In genomic region chr15:46607103-46607502, GRCh38 we compare ENCODE assay signal across 18 cellular contexts.
DNase-seq lines count a peak whose midpoint lies in the region; ATAC-seq and TF ChIP-seq lines count a peak whose summit lies in the region.
"Had no signal": no experiment of that assay in that cellular context is flagged by ENCODE, and none has a peak within 500 bp of the region (broad histone marks: within the 10 kb centered on the region; RNA-seq: fewer than 3 reads in every experiment).

No MANE protein-coding gene starts in this region.

- intact Hi-C loops in PC-3 (cut with micrococcal nuclease), result no loop called here

- no peak for TF ChIP-seq RAD21 in neural cell (conservative IDR thresholded peaks at IDR 0.05)

- H3K9me2 ChIP-seq in PC-3 (replicated peaks; ENCODE audit: low read length) (no peaks in the 10 kb centered on the region), neural cell (ENCODE audit: insufficient read depth, low read length) (no peaks in the 10 kb centered on the region)

- H3F3A ChIP-seq in PC-3 (ENCODE audit: low read length, unreplicated experiment) (no peaks in the 10 kb centered on the region), neural cell (ENCODE audit: insufficient read depth, low read length, poor library complexity, severe bottlenecking) (no peaks in the 10 kb centered on the region)

- POLR2A ChIA-PET in PC-3 (lab: Charles Lee; ENCODE audit: unreplicated experiment), result no interaction called here

- no TSS peak for BruUV-seq in PC-3 (replicated peaks; lab: Mats Ljungman, UMichigan)

- H4K20me1 ChIP-seq in PC-3 (ENCODE audit: low read length) (no peaks in the 10 kb centered on the region), neural cell (ENCODE audit: insufficient read depth) (no peaks in the 10 kb centered on the region)
- H4K20me1 ChIP-seq: BLaER1 had no signal

- no peak for TF ChIP-seq EP300 in neural cell (conservative IDR thresholded peaks at IDR 0.05; ENCODE audit: poor library complexity, severe bottlenecking)

- H3K36me3 ChIP-seq in PC-3 (ENCODE audit: low read depth, low read length) (no peaks in the 10 kb centered on the region), neural cell (ENCODE audit: insufficient read depth, low read length) (no peaks in the 10 kb centered on the region)
- H3K36me3 ChIP-seq: BLaER1 had no signal

- TF ChIP-seq CTCF in PC-3 (conservative IDR thresholded peaks at IDR 0.05; ENCODE audit: low read depth, low read length) (no peak), neural cell (IDR thresholded peaks at IDR 0.05; ENCODE audit: poor library complexity, severe bottlenecking) (no peak)

- DNase-seq in NCI-H1105 treated with DMSO at 0.1 percent for 48 hours (lab: John Stamatoyannopoulos, UW), result peak; percentile 2
- DNase-seq in NCI-H1105 (lab: John Stamatoyannopoulos, UW), result no peak
- DNase-seq in Ammon's horn (ENCODE audit: low spot score), result peak; percentile 8
- DNase-seq in PC-3, result peak; percentile 2
- DNase-seq: AML-193; Calu3; CD4-positive, alpha-beta memory T cell; DMS79 treated with DMSO at 0.1 percent for 48 hours; GF-D8; HCEC 1CT had no signal

- H3K27ac ChIP-seq in PC-3 (ENCODE audit: low read length), result no peak overlapping the region
- peak overlapping the region; percentile 4 for H3K27ac ChIP-seq in neural cell (ENCODE audit: low read length)
- H3K27ac ChIP-seq: 22Rv1, A549, BLaER1 had no signal

- H3K4me1 ChIP-seq in PC-3 (ENCODE audit: insufficient read depth, low read length), result no peaks in the 10 kb centered on the region
- H3K4me1 ChIP-seq: A549, BLaER1 had no signal

- ATAC-seq in PC-3, result no peak
- no peak for ATAC-seq in HG02885 (IDR thresholded peaks at IDR 0.05; ENCODE audit: poor library complexity, unreplicated experiment)
- no peak for ATAC-seq in HG03175 (IDR thresholded peaks at IDR 0.05; ENCODE audit: unreplicated experiment)
- ATAC-seq: A549, GM23338, HepG2 had no signal

- H3K79me2 ChIP-seq in PC-3 (ENCODE audit: low read length) (no peaks in the 10 kb centered on the region), neural cell (replicated peaks; ENCODE audit: insufficient read depth, low read length) (no peaks in the 10 kb centered on the region)

- H3K4me2 ChIP-seq in PC-3 (ENCODE audit: low read length) (no peak overlapping the region), neural cell (ENCODE audit: low read length) (no peak overlapping the region)
- H3K4me2 ChIP-seq: A549, BLaER1, GM23338 had no signal

- H3K27me3 ChIP-seq in PC-3 (ENCODE audit: low read length), result no peaks in the 10 kb centered on the region
- no peaks in the 10 kb centered on the region for H3K27me3 ChIP-seq in neural cell (ENCODE audit: insufficient read depth, low read depth, low read length)
- H3K27me3 ChIP-seq: BLaER1 had no signal

- no peaks in the 10 kb centered on the region for H3K9me3 ChIP-seq in PC-3 (ENCODE audit: low read length)
- no peaks in the 10 kb centered on the region for H3K9me3 ChIP-seq in neural cell (ENCODE audit: low read length)
- H3K9me3 ChIP-seq: A549, BLaER1 had no signal

- H3K4me3 ChIP-seq in PC-3 (ENCODE audit: low read length), result no peak overlapping the region
- H3K4me3 ChIP-seq in neural cell (ENCODE audit: low read length), result no peak overlapping the region
- H3K4me3 ChIP-seq: A549, BLaER1, GM23338 had no signal

- H2AFZ ChIP-seq in PC-3 (ENCODE audit: low read length), result no peak overlapping the region
- H2AFZ ChIP-seq in neural cell (ENCODE audit: low read depth, low read length), result no peak overlapping the region
- H2AFZ ChIP-seq: GM23338 had no signal

- H3K9ac ChIP-seq in PC-3 (ENCODE audit: low read length) (no peak overlapping the region), neural cell (ENCODE audit: low read length) (no peak overlapping the region)
- H3K9ac ChIP-seq: BLaER1 had no signal

- CTCF ChIA-PET in PC-3 (lab: Charles Lee), result no interaction called here

TF ChIP-seq in neural cell, 6 proteins besides CTCF, POLR2A, EP300 and RAD21:
- TF ChIP-seq TAF1 (IDR thresholded peaks at IDR 0.05; ENCODE audit: low read depth), result no peak
- TF ChIP-seq EZH2 (IDR thresholded peaks at IDR 0.05; ENCODE audit: borderline replicate concordance, insufficient read depth, low read length, poor library complexity, severe bottlenecking), result no peak
- TF ChIP-seq MXI1 (conservative IDR thresholded peaks at IDR 0.05; ENCODE audit: poor library complexity, severe bottlenecking), result no peak
- no peak for TF ChIP-seq POLR2AphosphoS5 (IDR thresholded peaks at IDR 0.05)
- no peak for TF ChIP-seq SMC3 (conservative IDR thresholded peaks at IDR 0.05; ENCODE audit: poor library complexity)
- no peak for TF ChIP-seq REST (IDR thresholded peaks at IDR 0.05; ENCODE audit: borderline replicate concordance)
TF ChIP-seq in neural cell: peak in this region for 0.
